In the genomic region with DNA sequence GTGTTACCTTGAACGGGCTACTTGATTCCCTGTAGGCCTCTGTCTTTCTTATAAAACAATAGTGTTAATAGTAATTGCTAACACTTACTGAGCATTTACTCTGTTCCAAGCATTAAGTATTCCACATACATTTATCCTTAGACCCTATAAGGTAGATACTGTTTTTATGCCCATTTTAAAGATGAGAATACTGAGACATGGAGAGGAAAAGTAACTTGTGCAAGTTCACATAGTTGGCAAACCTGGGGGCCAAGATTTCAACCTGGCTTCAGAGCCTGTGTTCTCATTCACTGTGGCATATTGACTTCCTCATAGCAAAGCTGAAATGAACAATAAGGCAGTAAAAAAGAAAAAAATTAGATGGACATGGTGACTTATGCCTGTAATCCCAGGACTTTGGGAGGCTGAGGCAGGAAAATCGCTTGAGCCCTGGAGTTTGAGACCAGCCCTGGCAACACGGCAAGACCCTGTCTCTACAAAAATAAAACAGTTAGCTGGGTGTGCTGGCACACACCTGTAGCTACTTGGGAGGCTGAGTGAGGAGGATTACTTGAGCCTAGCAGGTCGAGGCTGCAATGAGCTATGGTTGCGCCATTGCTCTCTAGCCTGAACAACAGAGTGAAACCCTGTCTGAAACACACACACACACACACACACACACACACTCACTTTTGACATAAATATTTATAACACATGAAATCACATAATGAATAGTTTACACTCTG, we compare ENCODE assay signal across 9 cellular contexts. TPM values are rescaled to one million over a fixed set of nuclear protein-coding genes. Genes with fewer than 3 reads are reported as not detected.
"Had no signal": no experiment of that assay in that cellular context is flagged by ENCODE, and none has a peak within 500 bp of the region (broad histone marks: within the 10 kb centered on the region; RNA-seq: fewer than 3 reads in every experiment).

No MANE protein-coding gene starts in this region.

- H3K4me2 ChIP-seq: GM23338 had no signal

- ATAC-seq: GM23338 had no signal

- DNase-seq: H9, HCEC 1CT, HFFc6, KG1 had no signal

- FAIRE-seq: H1, H54 had no signal

- H3K4me3 ChIP-seq: GM23338 had no signal

- H2AFZ ChIP-seq: GM23338 had no signal

RNA-seq across cellular contexts. Expression of a gene that starts 42.0 kb away (rescaled TPM):
- total RNA-seq: HFFc6, HT-29 had no signal
- polyA plus RNA-seq: IgD-negative memory B cell had no signal
